1 cellular context compared by ENCODE assay signal in genomic region chr1:91872560-91873081, GRCh38.
TF ChIP-seq lines count a peak whose summit lies in the region.

No MANE protein-coding gene starts in this region.

TF ChIP-seq in WTC11, 78 proteins besides CTCF, POLR2A, EP300 and RAD21 (continued from another document):
- no peak for TF ChIP-seq STAT6 (CRISPR knock-in tag; conservative IDR thresholded peaks at IDR 0.05; ENCODE audit: low read depth)
- no peak for TF ChIP-seq MYBL2 (CRISPR knock-in tag; IDR thresholded peaks at IDR 0.05)
- no peak for TF ChIP-seq ERG (CRISPR knock-in tag; IDR thresholded peaks at IDR 0.05)
- no peak for TF ChIP-seq USF1 (CRISPR knock-in tag; IDR thresholded peaks at IDR 0.05)
- no peak for TF ChIP-seq ZMAT4 (CRISPR knock-in tag; IDR thresholded peaks at IDR 0.05)
TF ChIP-seq in WTC11: peak in this region for 0.
